ENCODE assay signal across 10 cellular contexts in the genomic region with DNA sequence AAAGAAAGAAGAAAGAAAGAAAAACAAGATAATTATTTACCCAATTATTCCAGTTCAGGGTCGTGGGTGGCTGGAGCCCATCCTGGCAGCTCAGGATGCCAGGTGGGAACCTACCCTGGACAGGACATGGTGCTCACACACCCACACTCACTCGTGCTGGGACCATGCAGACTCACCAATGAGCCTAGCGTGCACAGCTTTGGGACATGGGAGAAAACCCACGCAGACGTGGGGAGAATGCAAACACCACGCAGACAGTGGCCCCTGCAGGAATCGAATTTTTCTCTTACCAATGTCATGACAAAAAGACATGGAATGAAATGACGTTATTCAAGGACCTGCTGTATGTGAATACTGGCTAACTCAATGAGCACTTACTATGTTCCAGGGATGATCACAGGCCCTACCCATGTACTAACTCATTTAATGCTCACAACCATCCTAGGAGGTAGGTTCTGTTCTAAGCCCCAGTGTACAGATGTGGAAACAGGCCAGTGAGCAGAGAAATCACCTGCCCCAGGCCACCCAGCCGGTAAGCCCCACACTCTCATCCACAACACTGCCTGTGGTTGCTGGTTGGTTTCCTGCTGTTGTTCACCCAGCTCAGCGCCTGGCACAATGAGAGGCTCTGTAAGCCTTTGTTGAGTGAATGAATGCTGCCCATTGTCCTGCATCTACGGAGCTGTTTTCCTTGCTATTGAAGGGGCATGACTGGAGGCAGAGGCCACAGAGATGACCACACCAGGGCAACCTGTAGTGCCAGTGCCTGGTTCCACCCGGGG. TPM values are rescaled to one million over a fixed set of nuclear protein-coding genes. Genes with fewer than 3 reads are reported as not detected.
DNase-seq lines count a peak whose midpoint lies in the region; ATAC-seq and TF ChIP-seq lines count a peak whose summit lies in the region.
"Had no signal": no experiment of that assay in that cellular context is flagged by ENCODE, and none has a peak within 500 bp of the region (broad histone marks: within the 10 kb centered on the region; RNA-seq: fewer than 3 reads in every experiment).

No MANE protein-coding gene starts in this region.

- H3K9me2 ChIP-seq in GM23338 (ENCODE audit: insufficient read depth), result no peaks in the 10 kb centered on the region

- H3F3A ChIP-seq in GM23338 (replicated peaks; ENCODE audit: low read depth), result 0 out of 2 replicates have a peak, but pooled peaks cover 3% of the 10 kb centered on the region

- peak; percentile 73 for ATAC-seq in GM23338
- ATAC-seq in T-cell (replicated peaks in 1 of 4), result peak; percentile 85 to 99 (median 94)
- ATAC-seq in GM21381 (IDR thresholded peaks at IDR 0.05; ENCODE audit: unreplicated experiment), result no peak
- ATAC-seq: heart left ventricle had no signal

- H3K27ac ChIP-seq in GM23338 (ENCODE audit: low read depth), result no peak overlapping the region
- H3K27ac ChIP-seq in cingulate gyrus (ENCODE audit: low read depth, low read length), result peak overlapping the region; percentile 97
- H3K27ac ChIP-seq: coronary artery, heart left ventricle had no signal

- no peak overlapping the region for H3K4me2 ChIP-seq in GM23338

- DNase-seq in GM23338 (ENCODE audit: low spot score) (no peak), T-cell (peak in 27 of 34 experiments; percentile 23 to 66 (median 37)), posterior vena cava (ENCODE audit: low spot score) (peak; percentile 46), DMS53 (lab: John Stamatoyannopoulos, UW) (no peak), RKO (ENCODE audit: low spot score) (no peak)
- DNase-seq: NCI-H2029 had no signal

- peaks cover 19% of the 10 kb centered on the region for H3K4me1 Mint-ChIP-seq in GM23338
- peaks cover 24 to 42% (median 39%) of the 10 kb centered on the region in 3 donors for H3K4me1 Mint-ChIP-seq in T-cell

- H3K4me3 Mint-ChIP-seq in GM23338, result no peak overlapping the region
- H3K4me3 Mint-ChIP-seq in T-cell, result peak overlapping the region in 1 of 3 donors; percentile 48

- CTCF ChIA-PET in T-cell (lab: Charles Lee), result interaction anchor here (0.6 to 0.7 kb wide), 4 partner anchors 66 to 333 kb away, joined by 3 to 19 read pairs (median 8); no protein-coding TSS in a partner anchor

- H3K27me3 Mint-ChIP-seq in GM23338 (ENCODE audit: insufficient read depth, low read depth, poor library complexity) (no peaks in the 10 kb centered on the region), T-cell (no peaks in the 10 kb centered on the region)

- H3K79me2 ChIP-seq in GM23338 (replicated peaks; ENCODE audit: insufficient read depth), result no peaks in the 10 kb centered on the region

- H3K36me3 Mint-ChIP-seq in GM23338 (ENCODE audit: low read depth) (no peaks in the 10 kb centered on the region), T-cell (no peaks in the 10 kb centered on the region)

- POLR2A ChIA-PET in T-cell (lab: Charles Lee), result interaction anchor here (0.6 to 0.7 kb wide), 3 partner anchors 19 to 1603 kb away, joined by 3 to 5 read pairs (median 4); no protein-coding TSS in a partner anchor

- no peak for TF ChIP-seq CTCF in GM23338 (conservative IDR thresholded peaks at IDR 0.05; ENCODE audit: low read depth in 2 of 2)

- no peaks in the 10 kb centered on the region for H4K20me1 ChIP-seq in GM23338 (replicated peaks; ENCODE audit: insufficient read depth)

- H3K4me1 ChIP-seq in GM23338 (ENCODE audit: insufficient read depth), result peaks cover 28% of the 10 kb centered on the region
- H3K4me1 ChIP-seq: heart left ventricle had no signal

- no peaks in the 10 kb centered on the region for H3K27me3 ChIP-seq in GM23338 (ENCODE audit: insufficient read depth)
- H3K27me3 ChIP-seq: heart left ventricle had no signal

- H3K27ac Mint-ChIP-seq in GM23338 (no peak overlapping the region), T-cell (peak overlapping the region; percentile 66 to 74)

- H3K9me3 Mint-ChIP-seq in GM23338 (no peaks in the 10 kb centered on the region), T-cell (no peaks in the 10 kb centered on the region)

- H3K36me3 ChIP-seq in GM23338 (ENCODE audit: insufficient read depth), result no peaks in the 10 kb centered on the region
- H3K36me3 ChIP-seq: heart left ventricle had no signal

- H2AFZ ChIP-seq in GM23338, result peak overlapping the region; percentile 63; the same call in 1 of the 2 replicates

- intact Hi-C loops in posterior vena cava (cut with DNase I), result no loop called here

- no peak overlapping the region for H3K4me3 ChIP-seq in GM23338
- H3K4me3 ChIP-seq: coronary artery, heart left ventricle had no signal

TF ChIP-seq in GM23338, 12 proteins besides CTCF, POLR2A, EP300 and RAD21 (continues in another document):
- no peak for TF ChIP-seq CREB1 (CRISPR knock-in tag; IDR thresholded peaks at IDR 0.05; ENCODE audit: low read depth)
- no peak for TF ChIP-seq STAT1 (IDR thresholded peaks at IDR 0.05; ENCODE audit: unreplicated experiment)
- no peak for TF ChIP-seq POLR2AphosphoS5 (IDR thresholded peaks at IDR 0.05; ENCODE audit: low read depth)
- no peak for TF ChIP-seq ETS1 (IDR thresholded peaks at IDR 0.05)
- TF ChIP-seq, protein P1, sequence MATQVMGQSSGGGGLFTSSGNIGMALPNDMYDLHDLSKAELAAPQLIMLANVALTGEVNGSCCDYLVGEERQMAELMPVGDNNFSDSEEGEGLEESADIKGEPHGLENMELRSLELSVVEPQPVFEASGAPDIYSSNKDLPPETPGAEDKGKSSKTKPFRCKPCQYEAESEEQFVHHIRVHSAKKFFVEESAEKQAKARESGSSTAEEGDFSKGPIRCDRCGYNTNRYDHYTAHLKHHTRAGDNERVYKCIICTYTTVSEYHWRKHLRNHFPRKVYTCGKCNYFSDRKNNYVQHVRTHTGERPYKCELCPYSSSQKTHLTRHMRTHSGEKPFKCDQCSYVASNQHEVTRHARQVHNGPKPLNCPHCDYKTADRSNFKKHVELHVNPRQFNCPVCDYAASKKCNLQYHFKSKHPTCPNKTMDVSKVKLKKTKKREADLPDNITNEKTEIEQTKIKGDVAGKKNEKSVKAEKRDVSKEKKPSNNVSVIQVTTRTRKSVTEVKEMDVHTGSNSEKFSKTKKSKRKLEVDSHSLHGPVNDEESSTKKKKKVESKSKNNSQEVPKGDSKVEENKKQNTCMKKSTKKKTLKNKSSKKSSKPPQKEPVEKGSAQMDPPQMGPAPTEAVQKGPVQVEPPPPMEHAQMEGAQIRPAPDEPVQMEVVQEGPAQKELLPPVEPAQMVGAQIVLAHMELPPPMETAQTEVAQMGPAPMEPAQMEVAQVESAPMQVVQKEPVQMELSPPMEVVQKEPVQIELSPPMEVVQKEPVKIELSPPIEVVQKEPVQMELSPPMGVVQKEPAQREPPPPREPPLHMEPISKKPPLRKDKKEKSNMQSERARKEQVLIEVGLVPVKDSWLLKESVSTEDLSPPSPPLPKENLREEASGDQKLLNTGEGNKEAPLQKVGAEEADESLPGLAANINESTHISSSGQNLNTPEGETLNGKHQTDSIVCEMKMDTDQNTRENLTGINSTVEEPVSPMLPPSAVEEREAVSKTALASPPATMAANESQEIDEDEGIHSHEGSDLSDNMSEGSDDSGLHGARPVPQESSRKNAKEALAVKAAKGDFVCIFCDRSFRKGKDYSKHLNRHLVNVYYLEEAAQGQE (IDR thresholded peaks at IDR 0.05; ENCODE audit: unreplicated experiment), result no peak
- TF ChIP-seq JUNB (IDR thresholded peaks at IDR 0.05; ENCODE audit: unreplicated experiment), result no peak

RNA-seq across cellular contexts. Expression of gene PI16, which starts 6.8 kb away (rescaled TPM):
- not detected in 2 replicates for total RNA-seq in GM23338 (2014; rRNA removed; shearing (Covaris generic))
- 0.17 and 0.50 TPM in 2 replicates for polyA plus RNA-seq in GM23338 (2016; fragmentation: Nextera tagmentation; extraction: Ambion mirVana)
- total RNA-seq in T-cell, result 10 to 100 TPM in 1 of 5 donors, 1 to 10 TPM in 4; 3.5 to 27.6 (median 7.8) TPM
- 100 to 1,000 TPM in 1 of 2 donors, 10 to 100 TPM in 1; 51.4 to 221 TPM for total RNA-seq in posterior vena cava

RNA-seq across cellular contexts. Expression of gene MTCH1, which starts 38.2 kb away (rescaled TPM):
- 261 and 271 TPM in 2 replicates for total RNA-seq in GM23338 (2014; rRNA removed; shearing (Covaris generic))
- polyA plus RNA-seq in GM23338 (2016; fragmentation: Nextera tagmentation; extraction: Ambion mirVana), result 108 and 109 TPM in 2 replicates
- total RNA-seq in T-cell (100 to 1,000 TPM; 146 to 185 (median 160) TPM), posterior vena cava (100 to 1,000 TPM; 148 to 150 TPM)

RNA-seq across cellular contexts. Expression of gene FGD2, which starts 57.7 kb away (rescaled TPM):
- 0.14 and 0.35 TPM in 2 replicates for total RNA-seq in GM23338 (2014; rRNA removed; shearing (Covaris generic))
- 0.13 and 0.16 TPM in 2 replicates for polyA plus RNA-seq in GM23338 (2016; fragmentation: Nextera tagmentation; extraction: Ambion mirVana)
- total RNA-seq in T-cell, result 10 to 100 TPM in 1 of 5 donors, 1 to 10 TPM in 4; 2.8 to 11.1 (median 3.3) TPM
- total RNA-seq in posterior vena cava, result 10 to 100 TPM; 23.2 to 35.5 TPM

Comparison
In these comparisons a context has a peak if more than half of its experiments do, and no peak if none do; other contexts are left out.
1. DNase-seq: peak in T-cell (27 of 34) and posterior vena cava (single experiment); none in GM23338 (single experiment), DMS53 (single experiment) and RKO (single experiment).